8 cellular contexts compared by ENCODE assay signal in genomic region chr19:38684078-38684861, GRCh38. TPM values are rescaled to one million over a fixed set of nuclear protein-coding genes. Genes with fewer than 3 reads are reported as not detected.
DNase-seq lines count a peak whose midpoint lies in the region; ATAC-seq and TF ChIP-seq lines count a peak whose summit lies in the region.

No MANE protein-coding gene starts in this region.

- no peaks in the 10 kb centered on the region for H3K36me3 ChIP-seq in HUES48 (ENCODE audit: control insufficient read depth, insufficient read depth, low read length)

- peak overlapping the region; percentile 83 for H3K27ac Mint-ChIP-seq in T-helper 2 cell treated with Interferon-gamma antibody and Interleukin-4, amounts not matched to agents 5 μg/mL and 100 μg/mL, for 36 hours
- peak overlapping the region; percentile 71 for H3K27ac Mint-ChIP-seq in neural crest cell (ENCODE audit: unreplicated experiment)

- H3K9me3 Mint-ChIP-seq in T-helper 2 cell treated with Interferon-gamma antibody and Interleukin-4, amounts not matched to agents 5 μg/mL and 100 μg/mL, for 36 hours = peaks cover 5% of the 10 kb centered on the region
- peaks cover 4% of the 10 kb centered on the region for H3K9me3 Mint-ChIP-seq in neural crest cell

- H3K36me3 Mint-ChIP-seq in T-helper 2 cell treated with Interferon-gamma antibody and Interleukin-4, amounts not matched to agents 5 μg/mL and 100 μg/mL, for 36 hours (ENCODE audit: low read depth) = peaks cover 41% of the 10 kb centered on the region
- H3K36me3 Mint-ChIP-seq in neural crest cell (ENCODE audit: low read depth) = peaks cover 14% of the 10 kb centered on the region

- no peaks in the 10 kb centered on the region for H3K9me3 ChIP-seq in HUES48 (ENCODE audit: control insufficient read depth, insufficient read depth, low read length)

- no peaks in the 10 kb centered on the region for H3K27me3 ChIP-seq in HUES48 (ENCODE audit: control insufficient read depth, insufficient read depth, low read length)

- no peak for TF ChIP-seq CTCF in epithelial cell of proximal tubule (conservative IDR thresholded peaks at IDR 0.05; ENCODE audit: low read depth, low read length)
- no peak for TF ChIP-seq CTCF in neural crest cell (conservative IDR thresholded peaks at IDR 0.05)

- no peaks in the 10 kb centered on the region for H3K27me3 Mint-ChIP-seq in T-helper 2 cell treated with Interferon-gamma antibody and Interleukin-4, amounts not matched to agents 5 μg/mL and 100 μg/mL, for 36 hours (ENCODE audit: low read depth)
- no peaks in the 10 kb centered on the region for H3K27me3 Mint-ChIP-seq in neural crest cell (ENCODE audit: low read depth)

- ATAC-seq in HG03045 (IDR thresholded peaks at IDR 0.05; ENCODE audit: unreplicated experiment) = no peak

- peak overlapping the region; percentile 55 for H3K4me3 Mint-ChIP-seq in T-helper 2 cell treated with Interferon-gamma antibody and Interleukin-4, amounts not matched to agents 5 μg/mL and 100 μg/mL, for 36 hours
- H3K4me3 Mint-ChIP-seq in neural crest cell = no peak overlapping the region

- peaks cover 83% of the 10 kb centered on the region for H3K4me1 Mint-ChIP-seq in T-helper 2 cell treated with Interferon-gamma antibody and Interleukin-4, amounts not matched to agents 5 μg/mL and 100 μg/mL, for 36 hours (ENCODE audit: low read depth)
- H3K4me1 Mint-ChIP-seq in neural crest cell = peaks cover 57% of the 10 kb centered on the region

- DNase-seq in COLO829 (ENCODE audit: low spot score) (peak; percentile 89), epithelial cell of proximal tubule (ENCODE audit: low read depth) (peak; percentile 73), neural crest cell (ENCODE audit: low read depth, low spot score) (no peak), cerebellar cortex (ENCODE audit: low spot score) (no peak), iPS-NIHi11 (ENCODE audit: low spot score) (no peak)
- no peak for DNase-seq in T-helper 2 cell treated with Interferon-gamma antibody and Interleukin-4, amounts not matched to agents 5 μg/mL and 100 μg/mL, for 36 hours (ENCODE audit: low spot score)

- peaks cover 46% of the 10 kb centered on the region for H3K4me1 ChIP-seq in HUES48 (ENCODE audit: control insufficient read depth, insufficient read depth, low read length)

- peak overlapping the region; percentile 98 for H3K27ac ChIP-seq in HUES48 (ENCODE audit: low read depth, low read length)

- H3K4me3 ChIP-seq in HUES48 (ENCODE audit: low read depth, low read length) (no peak overlapping the region; the same call in 1 of the 2 replicates), epithelial cell of proximal tubule (ENCODE audit: low read depth, low read length) (no peak overlapping the region)

- H3K9ac ChIP-seq in HUES48 (ENCODE audit: low read depth, low read length) = peak overlapping the region; percentile 73

RNA-seq across cellular contexts. Expression of gene ACTN4, which starts 36.8 kb away (rescaled TPM):
- total RNA-seq in epithelial cell of proximal tubule (629 and 634 TPM in 2 replicates), neural crest cell (324 and 335 TPM in 2 replicates)

Comparison
In these comparisons a context has a peak if more than half of its experiments do, and no peak if none do; other contexts are left out.
1. DNase-seq: peak in COLO829 (single experiment) and epithelial cell of proximal tubule (single experiment); none in T-helper 2 cell treated with Interferon-gamma antibody and Interleukin-4, amounts not matched to agents 5 μg/mL and 100 μg/mL, for 36 hours (single experiment), neural crest cell (single experiment), cerebellar cortex (single experiment) and iPS-NIHi11 (single experiment).